8 cellular contexts compared by ENCODE assay signal in genomic region chr10:91799580-91799975, GRCh38. TPM values are rescaled to one million over a fixed set of nuclear protein-coding genes. Genes with fewer than 3 reads are reported as not detected.
DNase-seq lines count a peak whose midpoint lies in the region; ATAC-seq and TF ChIP-seq lines count a peak whose summit lies in the region.

No MANE protein-coding gene starts in this region.

- H3K4me3 Mint-ChIP-seq in progenitor cell of endocrine pancreas (ENCODE audit: low read depth) = peak overlapping the region; percentile 96

- H3K9me3 Mint-ChIP-seq in progenitor cell of endocrine pancreas (ENCODE audit: low read depth) = no peaks in the 10 kb centered on the region

- TF ChIP-seq POLR2A in Peyer's patch (IDR thresholded peaks at IDR 0.05) = no peak
- no peak for TF ChIP-seq POLR2A in esophagus muscularis mucosa (IDR thresholded peaks at IDR 0.05; ENCODE audit: low read depth)

- H3K27ac Mint-ChIP-seq in progenitor cell of endocrine pancreas = peak overlapping the region; percentile 99

- peaks cover 43% of the 10 kb centered on the region for H3K4me1 Mint-ChIP-seq in progenitor cell of endocrine pancreas (ENCODE audit: low read depth)

- peak overlapping the region; percentile 74 for H3K4me3 ChIP-seq in GM06990 (replicated peaks; ENCODE audit: low read depth, low read length)
- H3K4me3 ChIP-seq in Peyer's patch = peak overlapping the region; percentile 69 to 97 (median 86)
- H3K4me3 ChIP-seq in esophagus muscularis mucosa = peak overlapping the region; percentile 84 to 97 (median 94)

- ATAC-seq in GM21737 (IDR thresholded peaks at IDR 0.05; ENCODE audit: unreplicated experiment) = no peak

- DNase-seq in GM06990 (ENCODE audit: extremely low read depth, insufficient read length) (no peak), Peyer's patch (no peak), esophagus muscularis mucosa (ENCODE audit: extremely low spot score) (no peak), progenitor cell of endocrine pancreas (ENCODE audit: low spot score, unreplicated experiment) (no peak), posterior cingulate gyrus (no peak), NCI-H1930 (lab: John Stamatoyannopoulos, UW) (no peak), NCI-H1048 (lab: John Stamatoyannopoulos, UW) (no peak)

- H3K27me3 Mint-ChIP-seq in progenitor cell of endocrine pancreas = no peaks in the 10 kb centered on the region

- peaks cover 17% of the 10 kb centered on the region for H3K36me3 Mint-ChIP-seq in progenitor cell of endocrine pancreas (ENCODE audit: insufficient read depth)

- H3K9me3 ChIP-seq in Peyer's patch (no peaks in the 10 kb centered on the region), esophagus muscularis mucosa (no peaks in the 10 kb centered on the region)

- H3K27me3 ChIP-seq in GM06990 (replicated peaks; ENCODE audit: control insufficient read depth, insufficient read depth, low read length) (no peaks in the 10 kb centered on the region), Peyer's patch (no peaks in the 10 kb centered on the region), esophagus muscularis mucosa (no peaks in the 10 kb centered on the region)

- H3K27ac ChIP-seq in Peyer's patch = peak overlapping the region; percentile 94 to 98 (median 98)
- peak overlapping the region; percentile 99 to 100 (median 99) for H3K27ac ChIP-seq in esophagus muscularis mucosa (replicated peaks in 1 of 4)

- H3K36me3 ChIP-seq in GM06990 (ENCODE audit: control insufficient read depth, insufficient read depth, low read length) = no peaks in the 10 kb centered on the region
- peaks cover 0 to 1% (median 0%) of the 10 kb centered on the region in 3 donors for H3K36me3 ChIP-seq in Peyer's patch
- H3K36me3 ChIP-seq in esophagus muscularis mucosa = peaks cover 0 to 16% (median 5%) of the 10 kb centered on the region in 4 donors

- no peak for TF ChIP-seq CTCF in GM06990 (IDR thresholded peaks at IDR 0.05; ENCODE audit: insufficient read depth, low read length, poor library complexity, severe bottlenecking)
- no peak for TF ChIP-seq CTCF in Peyer's patch (IDR thresholded peaks at IDR 0.05)
- no peak for TF ChIP-seq CTCF in esophagus muscularis mucosa (IDR thresholded peaks at IDR 0.05)
- TF ChIP-seq CTCF in progenitor cell of endocrine pancreas (IDR thresholded peaks at IDR 0.05; ENCODE audit: unreplicated experiment) = no peak

- WGBS in esophagus muscularis mucosa = 27% methylated on average over 4 of the region's 4 CpGs

- intact Hi-C loops in esophagus muscularis mucosa (cut with DNase I) (loop anchor here (5.0 kb wide), 1 partner anchor 242 kb away; no protein-coding TSS in a partner anchor), posterior cingulate gyrus (cut with DNase I) (loop anchor here (5.0 to 10.0 kb wide), 2 partner anchors 167 to 775 kb away; partner anchors contain the start of genes IDE and PPP1R3C)

- H3K4me1 ChIP-seq in Peyer's patch (peaks cover 0 to 39% (median 12%) of the 10 kb centered on the region in 4 donors), esophagus muscularis mucosa (peaks cover 40 to 73% (median 66%) of the 10 kb centered on the region in 4 donors)

- no peak for TF ChIP-seq EP300 in esophagus muscularis mucosa (IDR thresholded peaks at IDR 0.05)

RNA-seq across cellular contexts. Expression of gene TNKS2, which starts 1.4 kb away (rescaled TPM):
- 10 to 100 TPM; 27.8 to 47.0 (median 31.3) TPM for total RNA-seq in Peyer's patch
- 10 to 100 TPM; 36.7 to 47.1 (median 43.2) TPM for total RNA-seq in esophagus muscularis mucosa
- total RNA-seq in progenitor cell of endocrine pancreas = 52.8 and 53.2 TPM in 2 replicates
